ENCODE assay signal across 20 cellular contexts in the genomic region with DNA sequence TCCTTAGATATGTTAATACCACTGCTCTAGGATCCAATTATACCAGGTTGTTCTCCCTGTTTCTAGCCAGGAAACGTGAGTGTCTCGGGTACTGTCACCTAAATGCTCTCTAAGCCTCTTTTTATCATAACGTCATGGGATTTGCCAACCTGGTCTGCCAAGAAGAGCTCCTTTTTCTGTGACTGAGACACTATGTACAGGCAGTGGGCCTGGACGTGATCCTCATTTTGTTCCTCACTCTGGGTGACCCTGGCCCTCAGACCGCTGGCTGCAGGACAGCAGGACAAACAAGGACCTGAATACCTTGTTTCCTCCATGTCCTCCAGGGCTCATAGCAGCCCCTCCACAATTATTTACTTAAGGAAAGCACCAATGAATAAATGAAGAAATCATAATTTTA.
"Had no signal": no experiment of that assay in that cellular context is flagged by ENCODE, and none has a peak within 500 bp of the region (broad histone marks: within the 10 kb centered on the region; RNA-seq: fewer than 3 reads in every experiment).

No MANE protein-coding gene starts in this region.

- H3K27ac ChIP-seq: coronary artery, heart right ventricle, neural progenitor cell, pancreas, sigmoid colon, skin epidermis, stomach had no signal

- FAIRE-seq: islet of Langerhans, pancreas had no signal

- H3K9me3 ChIP-seq: heart right ventricle, pancreas, sigmoid colon, stomach had no signal

- H3K27ac Mint-ChIP-seq: mesothelial cell of epicardium, natural killer cell, neural progenitor cell, progenitor cell of endocrine pancreas had no signal

- DNase-seq: caudate nucleus; effector CD4-positive, alpha-beta T cell; foreskin melanocyte; heart right ventricle; hypothalamus; kidney glomerular epithelial cell; natural killer cell; nucleus accumbens; pancreas; sigmoid colon; stimulated activated CD4-positive, alpha-beta T cell treated with anti-CD3 and anti-CD28 coated beads, Interleukin-2, amount 100 ng/mL, for 24 hours; stimulated activated naive CD4-positive, alpha-beta T cell; stomach; trophoblast cell had no signal

- H3K36me3 ChIP-seq: heart right ventricle, neural progenitor cell, pancreas, sigmoid colon, stomach had no signal

- H3K27me3 Mint-ChIP-seq: progenitor cell of endocrine pancreas had no signal

- H3K4me3 Mint-ChIP-seq: mesothelial cell of epicardium, natural killer cell, neural progenitor cell had no signal

- H3K4me3 ChIP-seq: coronary artery, heart right ventricle, neural progenitor cell, pancreas, sigmoid colon, skin epidermis, stomach had no signal

- H3K9me3 Mint-ChIP-seq: mesothelial cell of epicardium, natural killer cell, neural progenitor cell had no signal

- H3K4me2 ChIP-seq: neural progenitor cell had no signal

- ATAC-seq: natural killer cell, pancreas had no signal

- H3K4me1 ChIP-seq: sigmoid colon had no signal

- H3K9ac ChIP-seq: neural progenitor cell had no signal

- H3K27me3 ChIP-seq: heart right ventricle, neural progenitor cell, pancreas, sigmoid colon, stomach had no signal

- H3K36me3 Mint-ChIP-seq: mesothelial cell of epicardium, natural killer cell, neural progenitor cell had no signal

- H2AFZ ChIP-seq: neural progenitor cell had no signal
